Comparison of ENCODE assay signal across 11 cellular contexts in genomic region chr7:2643386-2644229, GRCh38. TPM values are rescaled to one million over a fixed set of nuclear protein-coding genes. Genes with fewer than 3 reads are reported as not detected.
A peak's percentile ranks its signal among the peaks of the same experiment; 100 is the strongest.
DNase-seq lines count a peak whose midpoint lies in the region; ATAC-seq and TF ChIP-seq lines count a peak whose summit lies in the region.
"Had no signal": no experiment of that assay in that cellular context is flagged by ENCODE, and none has a peak within 500 bp of the region (broad histone marks: within the 10 kb centered on the region; RNA-seq: fewer than 3 reads in every experiment).

No MANE protein-coding gene starts in this region.

- POLR2A ChIA-PET in Panc1 (lab: Charles Lee) = no interaction called here

- 0 out of 2 replicates have a peak, but pooled peaks cover 2% of the 10 kb centered on the region for H3K36me3 ChIP-seq in Panc1 (ENCODE audit: control insufficient read depth, insufficient read depth, low read length)

- DNase-seq in ACHN (peak; percentile 43), Panc1 (ENCODE audit: low read depth, low spot score) (no peak), fibroblast of pulmonary artery (ENCODE audit: low read depth) (no peak), glomerular visceral epithelial cell (ENCODE audit: extremely low spot score) (no peak), OCI-M1 (lab: John Stamatoyannopoulos, UW) (no peak), NCI-H146 (lab: John Stamatoyannopoulos, UW) (no peak), GF-D8 (lab: John Stamatoyannopoulos, UW) (no peak)
- DNase-seq: activated effector memory CD4-positive, alpha-beta T cell treated with Interleukin-2 at 50 U/mL for 16 hours; CD4-positive, alpha-beta memory T cell; NCI-H446 treated with DMSO at 0.1 percent for 48 hours had no signal

- in situ Hi-C loops in ACHN (cut with HindIII; ENCODE audit: low pct_ligation_motif_present, low pct_unique_long_range_greater_than_20kb, low sequenced_read_pairs) (no loop called here), Panc1 (cut with HindIII; ENCODE audit: low pct_unique_long_range_greater_than_20kb, low sequenced_read_pairs) (no loop called here)

- intact Hi-C loops in Panc1 (cut with micrococcal nuclease; ENCODE audit: unreplicated experiment) = no loop called here

- no peaks in the 10 kb centered on the region for H3K9me3 ChIP-seq in Panc1 (ENCODE audit: control insufficient read depth, insufficient read depth, low read depth, low read length)

- CTCF ChIA-PET in Panc1 (lab: Charles Lee) = interaction anchor here (0.9 to 1.0 kb wide), 2 partner anchors 12 to 18 kb away, joined by 3 to 4 read pairs; partner anchors contain the start of gene TTYH3

- H3K27ac ChIP-seq in Panc1 (ENCODE audit: low read length) = peak overlapping the region; percentile 83

- peak; percentile 24; the same call in 1 of the 2 replicates for TF ChIP-seq CTCF in GM12874 (IDR thresholded peaks at IDR 0.05; ENCODE audit: insufficient read depth, low read depth, low read length)
- TF ChIP-seq CTCF in Panc1 (IDR thresholded peaks at IDR 0.05) = peak; percentile 88; the same call in 1 of the 2 replicates
- peak; percentile 23 for TF ChIP-seq CTCF in fibroblast of pulmonary artery (IDR thresholded peaks at IDR 0.05; ENCODE audit: low read length, missing control alignments)

- no TSS peak for BruUV-seq in Panc1 (replicated peaks; lab: Mats Ljungman, UMichigan)

- H3K4me3 ChIP-seq in Panc1 (ENCODE audit: low read depth in 2 of 2, low read length in 2 of 2) (no peak overlapping the region), fibroblast of pulmonary artery (replicated peaks; ENCODE audit: low read depth, low read length) (no peak overlapping the region)

- ATAC-seq in Panc1 = no peak

- peaks cover 71% of the 10 kb centered on the region for H3K4me1 ChIP-seq in Panc1 (ENCODE audit: control insufficient read depth, insufficient read depth, low read length)

- H3K27me3 ChIP-seq in Panc1 (ENCODE audit: control insufficient read depth, insufficient read depth, low read length) = no peaks in the 10 kb centered on the region

RNA-seq across cellular contexts. Expression of gene TTYH3, which starts 11.8 kb away (rescaled TPM):
- total RNA-seq in Panc1 (2021; ENCODE audit: unreplicated experiment) = 278 TPM
- polyA plus RNA-seq in Panc1 (2012; ENCODE audit: insufficient read length) = 421 TPM

RNA-seq across cellular contexts. Expression of gene AMZ1, which starts 44.4 kb away (rescaled TPM):
- total RNA-seq in Panc1 (2021; ENCODE audit: unreplicated experiment) = 0.57 TPM
- polyA plus RNA-seq in Panc1 (2012; ENCODE audit: insufficient read length) = 0.91 TPM

Comparison
In these comparisons a context has a peak if more than half of its experiments do, and no peak if none do; other contexts are left out.
1. CTCF ChIP-seq: peak in every context shown above with its lines; median percentile 88 in Panc1; 24 in GM12874; 23 in fibroblast of pulmonary artery.